In genomic region chr11:1263036-1263435, GRCh38 we compare ENCODE assay signal across 10 cellular contexts. TPM values are rescaled to one million over a fixed set of nuclear protein-coding genes. Genes with fewer than 3 reads are reported as not detected.
DNase-seq lines count a peak whose midpoint lies in the region; ATAC-seq and TF ChIP-seq lines count a peak whose summit lies in the region.
"Had no signal": no experiment of that assay in that cellular context is flagged by ENCODE, and none has a peak within 500 bp of the region (broad histone marks: within the 10 kb centered on the region; RNA-seq: fewer than 3 reads in every experiment).

No MANE protein-coding gene starts in this region.

- no peak for TF ChIP-seq POLR2A in upper lobe of left lung (IDR thresholded peaks at IDR 0.05)

- no peaks in the 10 kb centered on the region for H3K27me3 Mint-ChIP-seq in activated T-cell treated with anti-CD3 and anti-CD28 coated beads, Interleukin-2, amount 50 U/mL, for 24 hours
- H3K27me3 Mint-ChIP-seq in activated naive CD8-positive, alpha-beta T cell, result no peaks in the 10 kb centered on the region

- no peaks in the 10 kb centered on the region for H3K9me3 ChIP-seq in upper lobe of left lung

- no peak for DNase-seq in activated T-cell treated with anti-CD3 and anti-CD28 coated beads, Interleukin-2, amount 50 U/mL, for 24 hours
- no peak for DNase-seq in activated T-cell treated with anti-CD3 and anti-CD28 coated beads for 4 hours
- DNase-seq in left colon, result peak; percentile 51 to 64
- DNase-seq in upper lobe of left lung, result peak in 1 of 2 donors; percentile 70
- no peak for DNase-seq in ureter (ENCODE audit: low spot score)
- no peak for DNase-seq in dedifferentiated amniotic fluid mesenchymal stem cell (ENCODE audit: extremely low spot score)

- peaks cover 13 to 18% (median 15%) of the 10 kb centered on the region in 4 donors for H3K4me1 ChIP-seq in upper lobe of left lung

- TF ChIP-seq EP300 in upper lobe of left lung (IDR thresholded peaks at IDR 0.05), result no peak

- intact Hi-C loops in left colon (cut with DNase I, micrococcal nuclease), result no loop called here

- H3K4me3 Mint-ChIP-seq in activated T-cell treated with anti-CD3 and anti-CD28 coated beads, Interleukin-2, amount 50 U/mL, for 24 hours, result peak overlapping the region; percentile 75
- H3K4me3 Mint-ChIP-seq in activated naive CD8-positive, alpha-beta T cell, result peak overlapping the region; percentile 85

- peak; percentile 54 for ATAC-seq in left colon
- ATAC-seq in upper lobe of left lung (ENCODE audit: low FRiP score in 2 of 2), result no peak
- no peak for ATAC-seq in HG03457 (IDR thresholded peaks at IDR 0.05; ENCODE audit: unreplicated experiment)

- H3K36me3 ChIP-seq in upper lobe of left lung, result no peaks in the 10 kb centered on the region

- peak overlapping the region in 3 of 4 donors; percentile 46 to 56 (median 56) for H3K4me3 ChIP-seq in upper lobe of left lung

- peak overlapping the region in 3 of 4 donors; percentile 60 to 83 (median 80) for H3K27ac ChIP-seq in upper lobe of left lung

- no peaks in the 10 kb centered on the region for H3K27me3 ChIP-seq in upper lobe of left lung

- H3K36me3 Mint-ChIP-seq in activated T-cell treated with anti-CD3 and anti-CD28 coated beads, Interleukin-2, amount 50 U/mL, for 24 hours (ENCODE audit: low read depth), result peaks cover 5% of the 10 kb centered on the region
- H3K36me3 Mint-ChIP-seq in activated naive CD8-positive, alpha-beta T cell, result no peaks in the 10 kb centered on the region

- TF ChIP-seq CTCF in upper lobe of left lung (IDR thresholded peaks at IDR 0.05), result no peak

- WGBS in upper lobe of left lung, 2 donors, result 19% methylated on average over 8 of the region's 8 CpGs; no CpG with 5 or more reads in 1 of the 2 donors

- peaks cover 30% of the 10 kb centered on the region for H3K4me1 Mint-ChIP-seq in activated T-cell treated with anti-CD3 and anti-CD28 coated beads, Interleukin-2, amount 50 U/mL, for 24 hours (ENCODE audit: low read depth)
- peaks cover 11% of the 10 kb centered on the region for H3K4me1 Mint-ChIP-seq in activated naive CD8-positive, alpha-beta T cell (ENCODE audit: low read depth)

- peaks cover 8% of the 10 kb centered on the region for H3K9me3 Mint-ChIP-seq in activated T-cell treated with anti-CD3 and anti-CD28 coated beads, Interleukin-2, amount 50 U/mL, for 24 hours
- peaks cover 6% of the 10 kb centered on the region for H3K9me3 Mint-ChIP-seq in activated naive CD8-positive, alpha-beta T cell (ENCODE audit: low read depth)

- H3K27ac Mint-ChIP-seq in activated T-cell treated with anti-CD3 and anti-CD28 coated beads, Interleukin-2, amount 50 U/mL, for 24 hours, result peak overlapping the region; percentile 93
- H3K27ac Mint-ChIP-seq in activated naive CD8-positive, alpha-beta T cell, result peak overlapping the region; percentile 92

RNA-seq across cellular contexts. Expression of gene MUC5B, which starts 40.2 kb away (rescaled TPM):
- total RNA-seq in left colon, result 100 to 1,000 TPM; 258 to 369 TPM
- 10 to 100 TPM in 4 of 6 donors, 1 to 10 TPM in 2; 3.2 to 54.5 (median 16.2) TPM for total RNA-seq in upper lobe of left lung
- not detected for total RNA-seq in ureter
- total RNA-seq: Daoy, lung microvascular endothelial cell had no signal

RNA-seq across cellular contexts. Expression of gene TOLLIP, which starts 46.4 kb away (rescaled TPM):
- total RNA-seq in left colon, result 10 to 100 TPM; 62.8 to 63.7 TPM
- total RNA-seq in upper lobe of left lung, result 10 to 100 TPM; 39.5 to 97.4 (median 53.4) TPM
- total RNA-seq in ureter, result 122 TPM

Comparison
In these comparisons a context has a peak if more than half of its experiments do, and no peak if none do; other contexts are left out.
1. DNase-seq: peak in left colon (2 of 2); none in activated T-cell treated with anti-CD3 and anti-CD28 coated beads, Interleukin-2, amount 50 U/mL, for 24 hours (single experiment), activated T-cell treated with anti-CD3 and anti-CD28 coated beads for 4 hours (single experiment), ureter (single experiment) and dedifferentiated amniotic fluid mesenchymal stem cell (single experiment).
2. RNA of gene MUC5B, which starts 40.2 kb away (total RNA-seq): 258 to 369 TPM in left colon; 3.2 to 54.5 TPM in upper lobe of left lung and not detected in ureter (single experiment); every median in the first group is over 4 times any median in the second.